ENCODE assay signal across 1 cellular context in the genomic region with DNA sequence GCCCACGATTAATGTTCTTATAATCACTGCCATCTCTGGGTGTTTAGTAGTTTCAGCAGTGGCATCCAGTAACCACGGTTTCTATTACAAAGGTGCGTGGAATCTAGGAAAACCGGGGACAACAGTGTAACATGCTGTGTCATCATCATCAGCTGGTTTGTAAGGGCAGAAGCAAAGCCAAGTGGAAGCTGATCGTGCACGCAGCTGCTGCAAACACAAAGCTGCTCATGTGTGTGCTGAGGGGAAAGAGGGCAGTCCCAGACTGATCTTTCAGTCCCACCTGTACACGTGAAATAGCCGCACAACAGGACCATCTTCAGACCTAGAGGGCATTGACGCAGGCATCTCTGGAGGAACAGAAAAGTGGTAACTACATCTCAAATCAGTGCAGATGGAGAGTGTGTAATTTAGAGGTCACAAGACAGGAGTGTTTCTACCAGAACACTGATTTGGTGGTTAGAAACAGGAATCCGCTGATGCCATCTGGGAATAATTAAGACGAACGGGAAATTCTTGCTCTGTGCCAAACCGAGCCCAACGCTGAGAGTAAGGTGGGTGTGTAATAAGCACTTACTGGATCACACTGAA.
TF ChIP-seq lines count a peak whose summit lies in the region.

No MANE protein-coding gene starts in this region.

TF ChIP-seq in H1, 55 proteins besides CTCF, POLR2A, EP300 and RAD21:
- TF ChIP-seq NRF1 (IDR thresholded peaks at IDR 0.05; ENCODE audit: low read depth, low read length) (no peak), MAFK (IDR thresholded peaks at IDR 0.05; ENCODE audit: low read depth, low read length) (no peak), SP4 (IDR thresholded peaks at IDR 0.05; ENCODE audit: low read length) (no peak), ZNF274 (IDR thresholded peaks at IDR 0.05; ENCODE audit: borderline replicate concordance, extremely low read depth, low read length) (no peak), NANOG (IDR thresholded peaks at IDR 0.05; ENCODE audit: insufficient read depth, low read depth, low read length, poor library complexity, severe bottlenecking) (no peak), CBX8 (IDR thresholded peaks at IDR 0.05; ENCODE audit: borderline replicate concordance, low read depth, low read length) (no peak), RFX5 (IDR thresholded peaks at IDR 0.05; ENCODE audit: borderline replicate concordance, low read depth, low read length) (no peak), SP2 (IDR thresholded peaks at IDR 0.05; ENCODE audit: low read length) (no peak), CHD1 (IDR thresholded peaks at IDR 0.05; ENCODE audit: low read depth, low read length) (no peak), TAF1 (IDR thresholded peaks at IDR 0.05; ENCODE audit: low read depth, low read length) (no peak), TCF12 (IDR thresholded peaks at IDR 0.05; ENCODE audit: low read depth, low read length) (no peak), JUND (IDR thresholded peaks at IDR 0.05; ENCODE audit: low read length) (no peak), POLR2AphosphoS5 (IDR thresholded peaks at IDR 0.05; ENCODE audit: low read depth, low read length) (no peak)
- TF ChIP-seq, protein P1, sequence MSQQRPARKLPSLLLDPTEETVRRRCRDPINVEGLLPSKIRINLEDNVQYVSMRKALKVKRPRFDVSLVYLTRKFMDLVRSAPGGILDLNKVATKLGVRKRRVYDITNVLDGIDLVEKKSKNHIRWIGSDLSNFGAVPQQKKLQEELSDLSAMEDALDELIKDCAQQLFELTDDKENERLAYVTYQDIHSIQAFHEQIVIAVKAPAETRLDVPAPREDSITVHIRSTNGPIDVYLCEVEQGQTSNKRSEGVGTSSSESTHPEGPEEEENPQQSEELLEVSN (IDR thresholded peaks at IDR 0.05): no peak
